Comparison of ENCODE assay signal across 19 cellular contexts in genomic region chr2:181431674-181432073, GRCh38. TPM values are rescaled to one million over a fixed set of nuclear protein-coding genes. Genes with fewer than 3 reads are reported as not detected.
DNase-seq lines count a peak whose midpoint lies in the region; ATAC-seq, FAIRE-seq and TF ChIP-seq lines count a peak whose summit lies in the region.
"Had no signal": no experiment of that assay in that cellular context is flagged by ENCODE, and none has a peak within 500 bp of the region (broad histone marks: within the 10 kb centered on the region; RNA-seq: fewer than 3 reads in every experiment).

No MANE protein-coding gene starts in this region.

- TF ChIP-seq CTCF in 22Rv1 (IDR thresholded peaks at IDR 0.05), result 0 out of 2 replicates have a peak, but pooled peaks have one; percentile 4
- peak in 2 of 3 experiments; percentile 4 to 10; a peak in 1 of 6 replicates for TF ChIP-seq CTCF in HCT116 (IDR thresholded peaks at IDR 0.05 in 2 of 3, conservative IDR thresholded peaks at IDR 0.05 in 1 of 3; ENCODE audit: borderline replicate concordance in 1 of 3, insufficient read depth in 1 of 3, low read depth in 2 of 3, low read length in 2 of 3)
- peak; percentile 2 for TF ChIP-seq CTCF in NB4 (IDR thresholded peaks at IDR 0.05; ENCODE audit: low read depth, low read length)
- no peak for TF ChIP-seq CTCF in GM12878 (IDR thresholded peaks at IDR 0.05 in 2 of 3, conservative IDR thresholded peaks at IDR 0.05 in 1 of 3; ENCODE audit: control insufficient read depth in 2 of 3, extremely low read depth in 1 of 3, insufficient read depth in 1 of 3, low read depth in 3 of 3, low read length in 3 of 3)

- H3K27ac ChIP-seq in 22Rv1 (no peak overlapping the region), HCT116 (ENCODE audit: low read depth, low read length) (no peak overlapping the region), GM12878 (ENCODE audit: control insufficient read depth, insufficient read depth) (no peak overlapping the region)

- H3K4me2 ChIP-seq in HCT116 (ENCODE audit: low read length) (no peak overlapping the region), GM12878 (ENCODE audit: control insufficient read depth, insufficient read depth) (no peak overlapping the region)
- H3K4me2 ChIP-seq: GM23338 had no signal

- H3K9ac ChIP-seq in HCT116 (ENCODE audit: low read length) (no peak overlapping the region), GM12878 (ENCODE audit: control insufficient read depth, insufficient read depth, low read length) (no peak overlapping the region)

- TF ChIP-seq POLR2A in HCT116 (IDR thresholded peaks at IDR 0.05; ENCODE audit: borderline replicate concordance, extremely low read depth, insufficient read depth, insufficient read length), result no peak
- TF ChIP-seq POLR2A in NB4 (IDR thresholded peaks at IDR 0.05; ENCODE audit: extremely low read depth, insufficient read length), result no peak
- TF ChIP-seq POLR2A in GM12878 (IDR thresholded peaks at IDR 0.05; ENCODE audit: low read depth, low read length), result no peak

- H3K36me3 ChIP-seq in HCT116 (ENCODE audit: control insufficient read depth in 1 of 2, insufficient read depth in 2 of 2, low read length in 2 of 2), result no peaks in the 10 kb centered on the region
- no peaks in the 10 kb centered on the region for H3K36me3 ChIP-seq in GM12878 (ENCODE audit: control insufficient read depth in 2 of 2, insufficient read depth in 2 of 2, low read length in 1 of 2)
- H3K36me3 ChIP-seq: Peyer's patch had no signal

- no peaks in the 10 kb centered on the region for H3K27me3 ChIP-seq in HCT116 (ENCODE audit: insufficient read depth, low read length)
- H3K27me3 ChIP-seq in GM12878 (replicated peaks in 1 of 2; ENCODE audit: control insufficient read depth in 2 of 2, insufficient read depth in 2 of 2, low read length in 1 of 2), result no peaks in the 10 kb centered on the region
- H3K27me3 ChIP-seq: Peyer's patch had no signal

- FAIRE-seq in GM12878 (lab: Jason Lieb, UNC), result no peak
- FAIRE-seq: A204.1 had no signal

- TF ChIP-seq EP300 in GM12878 (IDR thresholded peaks at IDR 0.05; ENCODE audit: borderline replicate concordance in 1 of 2, control insufficient read depth in 1 of 2, low read depth in 2 of 2, low read length in 2 of 2), result no peak

- CTCF ChIA-PET in HCT116 (lab: Charles Lee) (interaction anchor here (1.0 to 1.2 kb wide), 3 partner anchors 35 to 284 kb away, joined by 3 to 11 read pairs (median 4); no protein-coding TSS in a partner anchor), GM12878 (lab: Yijun Ruan, JAX) (interaction anchor here (0.6 to 1.8 kb wide), 20 partner anchors 8 to 193 kb away, joined by 3 to 8 read pairs (median 4); no protein-coding TSS in a partner anchor)

- H2AFZ ChIP-seq in HCT116 (ENCODE audit: low read depth, low read length, poor library complexity, severe bottlenecking) (no peak overlapping the region), GM12878 (ENCODE audit: control insufficient read depth, low read depth, low read length) (no peak overlapping the region)
- H2AFZ ChIP-seq: GM23338 had no signal

- POLR2A ChIA-PET in HCT116 (lab: Charles Lee), result no interaction called here
- POLR2A ChIA-PET in GM12878 (lab: Charles Lee), result no interaction called here

- BruUV-seq in HCT116 (replicated peaks; lab: Mats Ljungman, UMichigan) (no TSS peak), GM12878 (replicated peaks; lab: Mats Ljungman, UMichigan) (no TSS peak)

- TF ChIP-seq RAD21 in HCT116 (IDR thresholded peaks at IDR 0.05; ENCODE audit: low read depth), result no peak
- TF ChIP-seq RAD21 in GM12878 (IDR thresholded peaks at IDR 0.05; ENCODE audit: insufficient read depth, low read depth, low read length), result 0 out of 2 replicates have a peak, but pooled peaks have one; percentile 2

- SMC1A ChIA-PET in GM12878 (lab: Charles Lee; ENCODE audit: uncharacterized antibody, unreplicated experiment), result interaction anchor here (0.6 to 2.0 kb wide), 14 partner anchors 8 to 326 kb away, joined by 3 to 8 read pairs (median 4); partner anchors contain the start of gene ITGA4

- no peak for DNase-seq in HCT116 (ENCODE audit: low read depth, low spot score)
- no peak for DNase-seq in NB4 (ENCODE audit: low read depth)
- DNase-seq in GM12878 (ENCODE audit: low read depth, low spot score), result no peak
- DNase-seq in activated T-cell treated with anti-CD3 and anti-CD28 coated beads, Interleukin-2, amount 50 U/mL, for 48 hours, result no peak
- no peak for DNase-seq in NCI-H510A (lab: John Stamatoyannopoulos, UW)
- DNase-seq: DMS53, EL, HCEC 1CT, NCI-H1417, NCI-H1694 treated with DMSO at 0.1 percent for 48 hours, NCI-H2081 treated with DMSO at 0.1 percent for 48 hours, Peyer's patch, T-cell had no signal

- no peaks in the 10 kb centered on the region for H3K4me1 ChIP-seq in HCT116 (ENCODE audit: control insufficient read depth in 1 of 2, insufficient read depth in 2 of 2, low read length in 2 of 2)
- no peaks in the 10 kb centered on the region for H3K4me1 ChIP-seq in GM12878 (ENCODE audit: control insufficient read depth, insufficient read depth, low read length)
- H3K4me1 ChIP-seq: Peyer's patch had no signal

- H3K79me2 ChIP-seq in HCT116 (ENCODE audit: insufficient read depth, low read length) (no peaks in the 10 kb centered on the region), GM12878 (ENCODE audit: control insufficient read depth, insufficient read depth, low read length) (no peaks in the 10 kb centered on the region)

- H3K4me3 ChIP-seq in HCT116 (replicated peaks in 1 of 2; ENCODE audit: low read depth in 1 of 2, low read length in 2 of 2) (no peak overlapping the region), NB4 (ENCODE audit: low read depth, low read length) (no peak overlapping the region), GM12878 (no peak overlapping the region)
- H3K4me3 ChIP-seq: GM23338, Peyer's patch had no signal

- no peaks in the 10 kb centered on the region for H3K9me3 ChIP-seq in HCT116 (ENCODE audit: control insufficient read depth in 1 of 2, insufficient read depth in 1 of 2, low read depth in 1 of 2, low read length in 2 of 2)
- H3K9me3 ChIP-seq in GM12878 (replicated peaks; ENCODE audit: control insufficient read depth, insufficient read depth, low read length), result no peaks in the 10 kb centered on the region
- H3K9me3 ChIP-seq: Peyer's patch had no signal

- H4K20me1 ChIP-seq in HCT116 (ENCODE audit: insufficient read depth) (no peaks in the 10 kb centered on the region), GM12878 (ENCODE audit: control insufficient read depth, insufficient read depth) (no peaks in the 10 kb centered on the region)

- no peak for ATAC-seq in HCT116
- no peak for ATAC-seq in GM12878
- ATAC-seq in HG02852 (IDR thresholded peaks at IDR 0.05; ENCODE audit: unreplicated experiment), result no peak
- no peak for ATAC-seq in GM18858 (IDR thresholded peaks at IDR 0.05; ENCODE audit: unreplicated experiment)
- ATAC-seq: GM23338, SK-N-SH treated with all-trans-retinoic acid at 6 μM for 48 hours, T-cell had no signal

- in situ Hi-C loops in GM12878 (cut with MboI), result no loop called here

- intact Hi-C loops in HCT116 (cut with micrococcal nuclease) (no loop called here), GM12878 (cut with micrococcal nuclease; ENCODE audit: unreplicated experiment) (no loop called here)

- RAD21 ChIA-PET in HCT116 (lab: Charles Lee; ENCODE audit: low non-redundant PET in 1 of 2, low total read pairs in 2 of 2, uncharacterized antibody in 2 of 2, unreplicated experiment in 2 of 2), result no interaction called here
- RAD21 ChIA-PET in GM12878 (lab: Charles Lee; ENCODE audit: unreplicated experiment), result interaction anchor here (1.0 to 1.6 kb wide), 5 partner anchors 23 to 284 kb away, joined by 3 to 8 read pairs (median 5); partner anchors contain the start of gene ITGA4

- H3K9me2 ChIP-seq in HCT116 (ENCODE audit: insufficient read depth), result 0 out of 2 replicates have a peak, but pooled peaks cover 3% of the 10 kb centered on the region

TF ChIP-seq in HCT116, 20 proteins besides CTCF, POLR2A, EP300 and RAD21 (continues in another document):
- no peak for TF ChIP-seq SIN3A (IDR thresholded peaks at IDR 0.05; ENCODE audit: low read depth)
- TF ChIP-seq SP1 (IDR thresholded peaks at IDR 0.05; ENCODE audit: low read depth), result no peak
- no peak for TF ChIP-seq ELF1 (IDR thresholded peaks at IDR 0.05; ENCODE audit: borderline replicate concordance, low read depth)
- TF ChIP-seq ATF3 (IDR thresholded peaks at IDR 0.05), result no peak
- TF ChIP-seq SRF (IDR thresholded peaks at IDR 0.05; ENCODE audit: low read depth), result no peak
- no peak for TF ChIP-seq CEBPB (IDR thresholded peaks at IDR 0.05; ENCODE audit: low read depth)

RNA-seq across cellular contexts. Expression of gene ITGA4, which starts 25.5 kb away (rescaled TPM):
- total RNA-seq in HCT116 (2021; ENCODE audit: unreplicated experiment), result 0.49 TPM
- not detected in 2 replicates for polyA plus RNA-seq in HCT116 (2012)
- 729 TPM in 2 replicates for total RNA-seq in GM12878 (2013; cell fraction: nucleolus; rRNA removed)
- 76.2 and 83.9 TPM in 2 replicates for total RNA-seq in GM12878 (2014; rRNA removed)
- total RNA-seq in GM12878 (2014; rRNA removed; fragmentation: Illumina TruSeq; extraction: Trizol), result 79.5 and 84.7 TPM in 2 replicates
- 75.0 and 87.9 TPM in 2 replicates for total RNA-seq in GM12878 (2021)
- polyA plus RNA-seq in GM12878 (2011; ENCODE audit: low read depth), result 43.3 TPM
- polyA plus RNA-seq in GM12878 (2011; rRNA removed), result 25.0 and 34.6 TPM in 2 replicates
- polyA plus RNA-seq in GM12878 (2011; cell fraction: cytosol; rRNA removed), result 7.1 and 9.2 TPM in 2 replicates
- polyA plus RNA-seq in GM12878 (2011; cell fraction: nucleus; rRNA removed), result 36.0 and 42.5 TPM in 2 replicates
- polyA plus RNA-seq in GM12878 (2012), result 65.1 and 66.2 TPM in 2 replicates
- polyA plus RNA-seq in GM12878 (2014; fragmentation: Illumina TruSeq; extraction: Trizol), result 55.6 and 72.1 TPM in 2 replicates
- 10 to 100 TPM; 12.4 to 16.2 TPM for polyA plus RNA-seq in GM12878 (2014; fragmentation: Nextera tagmentation; extraction: Ambion mirVana)
- 36.4 and 46.6 TPM in 2 replicates for polyA plus RNA-seq in GM12878 (2014; rRNA removed)
- polyA plus RNA-seq in GM12878 (2016; fragmentation: Nextera tagmentation; extraction: Ambion mirVana), result 10 to 100 TPM; 71.4 to 79.3 TPM
- polyA minus RNA-seq in GM12878 (2011; rRNA and poly(A)+ RNA removed), result 37.7 and 40.0 TPM in 2 replicates
- 10.8 and 13.6 TPM in 2 replicates for polyA minus RNA-seq in GM12878 (2011; cell fraction: cytosol; rRNA and poly(A)+ RNA removed)
- 99.4 and 174 TPM in 2 replicates for polyA minus RNA-seq in GM12878 (2011; cell fraction: nucleus; rRNA and poly(A)+ RNA removed)

Comparison
In these comparisons a context has a peak if more than half of its experiments do, and no peak if none do; other contexts are left out.
1. CTCF ChIP-seq: peak in 22Rv1 (single experiment), HCT116 (2 of 3) and NB4 (single experiment); none in GM12878 (0 of 3).
2. RNA of gene ITGA4, which starts 25.5 kb away (total RNA-seq): 75.0 to 729 TPM in GM12878; 0.49 TPM in HCT116 (single experiment); every median in the first group is over 10 times any median in the second.